ENCODE assay signal across 17 cellular contexts in genomic region chr1:200673952-200674823, GRCh38. TPM values are rescaled to one million over a fixed set of nuclear protein-coding genes. Genes with fewer than 3 reads are reported as not detected.
DNase-seq lines count a peak whose midpoint lies in the region; ATAC-seq and TF ChIP-seq lines count a peak whose summit lies in the region.
"Had no signal": no experiment of that assay in that cellular context is flagged by ENCODE, and none has a peak within 500 bp of the region (broad histone marks: within the 10 kb centered on the region; RNA-seq: fewer than 3 reads in every experiment).

No MANE protein-coding gene starts in this region.

- peaks cover 21% of the 10 kb centered on the region for H3K4me1 Mint-ChIP-seq in activated CD4-positive, alpha-beta T cell treated with anti-CD3 and anti-CD28 coated beads for 36 hours
- peaks cover 26% of the 10 kb centered on the region for H3K4me1 Mint-ChIP-seq in osteocyte (ENCODE audit: unreplicated experiment)

- intact Hi-C loops in activated CD4-positive, alpha-beta T cell treated with anti-CD3 and anti-CD28 coated beads for 36 hours (cut with DNase I, micrococcal nuclease) = loop anchor here in 1 of 2 experiments (5.0 kb wide), 1 partner anchor 63 kb away; the partner anchor contains the start of gene CAMSAP2
- intact Hi-C loops in lower lobe of right lung (cut with DNase I) = no loop called here

- H3F3A ChIP-seq in Loucy (ENCODE audit: low read depth) = no peaks in the 10 kb centered on the region

- DNase-seq in activated CD4-positive, alpha-beta T cell treated with anti-CD3 and anti-CD28 coated beads for 36 hours = no peak
- DNase-seq in activated CD4-positive, alpha-beta T cell treated with anti-CD3 and anti-CD28 coated beads for 1 hour = no peak
- peak; percentile 73 for DNase-seq in choroid plexus epithelial cell (ENCODE audit: low read depth)
- no peak for DNase-seq in osteocyte (ENCODE audit: extremely low spot score, unreplicated experiment)
- DNase-seq in lower lobe of right lung = no peak
- DNase-seq in COLO668 (lab: John Stamatoyannopoulos, UW; ENCODE audit: unreplicated experiment) = no peak
- DNase-seq in NCI-H1092 treated with DMSO at 0.1 percent for 48 hours (lab: John Stamatoyannopoulos, UW) = no peak
- DNase-seq: activated naive CD8-positive, alpha-beta T cell treated with anti-CD3 and anti-CD28 coated beads, Interleukin-2, amount 10 ng/mL, durations not matched to agents 7 days and 5 days; CD4-positive, alpha-beta T cell; KBM-7; naive B cell; NCI-H1105 treated with DMSO at 0.1 percent for 48 hours; SIG-M5; stimulated activated naive CD4-positive, alpha-beta T cell treated with Interleukin-2 at 50 U/mL for 16 hours had no signal

- no peak for ATAC-seq in activated CD4-positive, alpha-beta T cell treated with anti-CD3 and anti-CD28 coated beads for 36 hours
- no peak for ATAC-seq in lower lobe of right lung

- H3K36me3 Mint-ChIP-seq in activated CD4-positive, alpha-beta T cell treated with anti-CD3 and anti-CD28 coated beads for 36 hours (ENCODE audit: low read depth) = no peaks in the 10 kb centered on the region
- no peaks in the 10 kb centered on the region for H3K36me3 Mint-ChIP-seq in osteocyte (ENCODE audit: unreplicated experiment)
- H3K36me3 Mint-ChIP-seq: activated naive CD8-positive, alpha-beta T cell treated with anti-CD3 and anti-CD28 coated beads, Interleukin-2, amount 10 ng/mL, durations not matched to agents 7 days and 5 days; naive B cell had no signal

- no peaks in the 10 kb centered on the region for H3K9me3 Mint-ChIP-seq in activated CD4-positive, alpha-beta T cell treated with anti-CD3 and anti-CD28 coated beads for 36 hours (ENCODE audit: low read depth)
- no peaks in the 10 kb centered on the region for H3K9me3 Mint-ChIP-seq in osteocyte (ENCODE audit: unreplicated experiment)
- H3K9me3 Mint-ChIP-seq: activated naive CD8-positive, alpha-beta T cell treated with anti-CD3 and anti-CD28 coated beads, Interleukin-2, amount 10 ng/mL, durations not matched to agents 7 days and 5 days; CD4-positive, alpha-beta T cell; central memory CD8-positive, alpha-beta T cell; naive B cell had no signal

- H3K79me2 ChIP-seq in Loucy (ENCODE audit: insufficient read depth, low read length) = peaks cover 11% of the 10 kb centered on the region

- peak overlapping the region; percentile 68 for H3K27ac Mint-ChIP-seq in activated CD4-positive, alpha-beta T cell treated with anti-CD3 and anti-CD28 coated beads for 36 hours
- H3K27ac Mint-ChIP-seq in osteocyte (ENCODE audit: unreplicated experiment) = peak overlapping the region; percentile 48
- H3K27ac Mint-ChIP-seq: activated naive CD8-positive, alpha-beta T cell treated with anti-CD3 and anti-CD28 coated beads, Interleukin-2, amount 10 ng/mL, durations not matched to agents 7 days and 5 days; CD4-positive, alpha-beta T cell had no signal

- CTCF ChIA-PET in activated CD4-positive, alpha-beta T cell treated with anti-CD3 and anti-CD28 coated beads for 36 hours (lab: Charles Lee) = interaction anchor here (0.7 to 2.0 kb wide), 2 partner anchors 10 to 56 kb away, joined by 3 to 6 read pairs; no protein-coding TSS in a partner anchor

- no peaks in the 10 kb centered on the region for H3K36me3 ChIP-seq in Loucy (ENCODE audit: insufficient read depth, low read length)
- H3K36me3 ChIP-seq in lower lobe of right lung = no peaks in the 10 kb centered on the region
- H3K36me3 ChIP-seq: prostate gland had no signal

- H3K4me1 ChIP-seq in Loucy (ENCODE audit: insufficient read depth, low read length, poor library complexity, severe bottlenecking) (peaks cover 23% of the 10 kb centered on the region), lower lobe of right lung (peaks cover 9% of the 10 kb centered on the region)
- H3K4me1 ChIP-seq: prostate gland had no signal

- TF ChIP-seq CTCF in Loucy (conservative IDR thresholded peaks at IDR 0.05; ENCODE audit: low read length) = no peak
- no peak for TF ChIP-seq CTCF in choroid plexus epithelial cell (conservative IDR thresholded peaks at IDR 0.05; ENCODE audit: low read depth, low read length)
- no peak for TF ChIP-seq CTCF in osteocyte (IDR thresholded peaks at IDR 0.05)
- TF ChIP-seq CTCF in lower lobe of right lung (IDR thresholded peaks at IDR 0.05) = no peak

- no peaks in the 10 kb centered on the region for H3K9me2 ChIP-seq in Loucy (replicated peaks; ENCODE audit: low read depth, low read length)

- H3K9me3 ChIP-seq in Loucy (ENCODE audit: insufficient read depth, low read depth, low read length) = no peaks in the 10 kb centered on the region
- H3K9me3 ChIP-seq in lower lobe of right lung = no peaks in the 10 kb centered on the region
- H3K9me3 ChIP-seq: prostate gland had no signal

- H3K27me3 ChIP-seq in Loucy (ENCODE audit: insufficient read depth, low read length, poor library complexity, severe bottlenecking) (no peaks in the 10 kb centered on the region), lower lobe of right lung (ENCODE audit: low read depth) (no peaks in the 10 kb centered on the region)

- 0 out of 2 replicates have a peak overlapping the region, but pooled peaks have one; percentile 29 for H2AFZ ChIP-seq in Loucy (ENCODE audit: low read length)

- H3K4me3 Mint-ChIP-seq in activated CD4-positive, alpha-beta T cell treated with anti-CD3 and anti-CD28 coated beads for 36 hours = no peak overlapping the region
- H3K4me3 Mint-ChIP-seq in osteocyte (ENCODE audit: unreplicated experiment) = no peak overlapping the region
- H3K4me3 Mint-ChIP-seq: activated naive CD8-positive, alpha-beta T cell treated with anti-CD3 and anti-CD28 coated beads, Interleukin-2, amount 10 ng/mL, durations not matched to agents 7 days and 5 days; CD4-positive, alpha-beta T cell; central memory CD8-positive, alpha-beta T cell had no signal

- H3K9ac ChIP-seq in Loucy (ENCODE audit: low read depth, low read length, poor library complexity, severe bottlenecking) = peak overlapping the region; percentile 15

- no peaks in the 10 kb centered on the region for H4K20me1 ChIP-seq in Loucy (ENCODE audit: insufficient read depth, low read length, poor library complexity, severe bottlenecking)

- POLR2A ChIA-PET in activated CD4-positive, alpha-beta T cell treated with anti-CD3 and anti-CD28 coated beads for 36 hours (lab: Charles Lee) = no interaction called here

- peak overlapping the region; percentile 6 for H3K4me2 ChIP-seq in Loucy (ENCODE audit: low read depth, low read length, poor library complexity, severe bottlenecking)

- H3K4me3 ChIP-seq in Loucy (ENCODE audit: low read length, poor library complexity, severe bottlenecking) = no peak overlapping the region
- H3K4me3 ChIP-seq in choroid plexus epithelial cell (ENCODE audit: low read depth, low read length) = no peak overlapping the region
- no peak overlapping the region for H3K4me3 ChIP-seq in lower lobe of right lung
- H3K4me3 ChIP-seq: prostate gland had no signal

- H3K27ac ChIP-seq in lower lobe of right lung = no peak overlapping the region
- H3K27ac ChIP-seq: prostate gland had no signal

- no peaks in the 10 kb centered on the region for H3K27me3 Mint-ChIP-seq in activated CD4-positive, alpha-beta T cell treated with anti-CD3 and anti-CD28 coated beads for 36 hours
- no peaks in the 10 kb centered on the region for H3K27me3 Mint-ChIP-seq in osteocyte (ENCODE audit: unreplicated experiment)
- H3K27me3 Mint-ChIP-seq: CD4-positive, alpha-beta T cell; central memory CD8-positive, alpha-beta T cell; naive B cell had no signal

RNA-seq across cellular contexts. Expression of gene DDX59, which starts 4.5 kb away (rescaled TPM):
- 10 to 100 TPM; 17.4 to 19.4 TPM for total RNA-seq in activated CD4-positive, alpha-beta T cell treated with anti-CD3 and anti-CD28 coated beads for 36 hours
- 22.4 and 23.9 TPM in 2 replicates for total RNA-seq in osteocyte
- 19.6 TPM for total RNA-seq in lower lobe of right lung

RNA-seq across cellular contexts. Expression of gene KIF14, which starts 53.6 kb away (rescaled TPM):
- 10 to 100 TPM; 14.8 to 14.9 TPM for total RNA-seq in activated CD4-positive, alpha-beta T cell treated with anti-CD3 and anti-CD28 coated beads for 36 hours
- total RNA-seq in osteocyte = 2.6 and 2.8 TPM in 2 replicates
- 0.44 TPM for total RNA-seq in lower lobe of right lung
